Comparison of ENCODE assay signal across 3 cellular contexts in genomic region chr21:31850886-31851285, GRCh38.
"Had no signal": no experiment of that assay in that cellular context is flagged by ENCODE, and none has a peak within 500 bp of the region (broad histone marks: within the 10 kb centered on the region; RNA-seq: fewer than 3 reads in every experiment).

No MANE protein-coding gene starts in this region.

- H3K4me3 ChIP-seq: GM12878 had no signal

- ATAC-seq: GM12878 had no signal

- DNase-seq: GDM1, GF-D8 had no signal
